In genomic region chr10:12409171-12409570, GRCh38 we compare ENCODE assay signal across 15 cellular contexts. TPM values are rescaled to one million over a fixed set of nuclear protein-coding genes. Genes with fewer than 3 reads are reported as not detected.
A peak's percentile ranks its signal among the peaks of the same experiment; 100 is the strongest.
DNase-seq lines count a peak whose midpoint lies in the region; ATAC-seq and TF ChIP-seq lines count a peak whose summit lies in the region.
"Had no signal": no experiment of that assay in that cellular context is flagged by ENCODE, and none has a peak within 500 bp of the region (broad histone marks: within the 10 kb centered on the region; RNA-seq: fewer than 3 reads in every experiment).

No MANE protein-coding gene starts in this region.

- CTCF ChIA-PET in CD4-positive, alpha-beta T cell (lab: Charles Lee), result interaction anchor here (0.6 kb wide), 1 partner anchor 236 kb away, joined by 3 read pairs; no protein-coding TSS in a partner anchor

- no peaks in the 10 kb centered on the region for H3K9me3 ChIP-seq in CD4-positive, alpha-beta T cell (ENCODE audit: control insufficient read depth, low read length)
- H3K9me3 ChIP-seq in thymus (ENCODE audit: control insufficient read depth) (no peaks in the 10 kb centered on the region), colonic mucosa (no peaks in the 10 kb centered on the region)

- peaks cover 3% of the 10 kb centered on the region for H3K9me3 Mint-ChIP-seq in CD4-positive, alpha-beta T cell
- H3K9me3 Mint-ChIP-seq: CD8-positive, alpha-beta memory T cell; GM23338 had no signal

- TF ChIP-seq CTCF in CD4-positive, alpha-beta T cell (IDR thresholded peaks at IDR 0.05), result no peak
- no peak for TF ChIP-seq CTCF in coronary artery (IDR thresholded peaks at IDR 0.05)
- no peak for TF ChIP-seq CTCF in colonic mucosa (IDR thresholded peaks at IDR 0.05)

- no peak overlapping the region for H3K4me3 Mint-ChIP-seq in CD4-positive, alpha-beta T cell
- H3K4me3 Mint-ChIP-seq: B cell; CD8-positive, alpha-beta memory T cell; GM23338 had no signal

- peaks cover 44% of the 10 kb centered on the region for H3K36me3 Mint-ChIP-seq in CD4-positive, alpha-beta T cell (ENCODE audit: low read depth)

- DNase-seq in CD4-positive, alpha-beta T cell, result no peak
- DNase-seq in Jurkat, Clone E6-1 (ENCODE audit: low read depth, low spot score), result peak; percentile 82
- peak; percentile 40 for DNase-seq in coronary artery (ENCODE audit: low spot score)
- no peak for DNase-seq in colonic mucosa
- DNase-seq: CD8-positive, alpha-beta memory T cell; COR-L47; DMS 273 treated with DMSO at 0.1 percent for 48 hours; DMS53; HCEC 1CT had no signal

- peaks cover 47% of the 10 kb centered on the region for H3K4me1 Mint-ChIP-seq in CD4-positive, alpha-beta T cell (ENCODE audit: low read depth)

- no peak overlapping the region for H3K9ac ChIP-seq in colonic mucosa (ENCODE audit: low read depth in 2 of 2, low read length in 2 of 2)
- H3K9ac ChIP-seq: BLaER1 treated with 17β-estradiol and CSF1 and Interleukin-3, amounts not matched to agents 10 nM and 100 nM had no signal

- WGBS in thymus, result 32% methylated on average over 11 of the region's 11 CpGs

- intact Hi-C loops in CD4-positive, alpha-beta T cell (cut with DNase I, micrococcal nuclease), result loop anchor here in 1 of 2 experiments (5.0 kb wide), 1 partner anchor 52 kb away; no protein-coding TSS in a partner anchor
- intact Hi-C loops in colonic mucosa (cut with DNase I), result no loop called here

- peak overlapping the region; percentile 13 for H3K27ac Mint-ChIP-seq in CD4-positive, alpha-beta T cell
- H3K27ac Mint-ChIP-seq: B cell, GM23338 had no signal

- POLR2A ChIA-PET in CD4-positive, alpha-beta T cell (lab: Charles Lee), result no interaction called here

- H3K4me3 ChIP-seq in Jurkat, Clone E6-1 (ENCODE audit: low read length), result no peak overlapping the region
- H3K4me3 ChIP-seq in coronary artery (no peak overlapping the region), thymus (ENCODE audit: low read length) (no peak overlapping the region), colonic mucosa (no peak overlapping the region)
- H3K4me3 ChIP-seq: BLaER1 treated with 17β-estradiol and CSF1 and Interleukin-3, amounts not matched to agents 10 nM and 100 nM; GM23338 had no signal

- H3K27ac ChIP-seq in CD4-positive, alpha-beta T cell (ENCODE audit: low read depth, low read length), result no peak overlapping the region
- H3K27ac ChIP-seq in coronary artery (no peak overlapping the region), thymus (ENCODE audit: low read depth) (peak overlapping the region; percentile 68), colonic mucosa (no peak overlapping the region)
- H3K27ac ChIP-seq: BLaER1 treated with 17β-estradiol and CSF1 and Interleukin-3, amounts not matched to agents 10 nM and 100 nM; HL-60 had no signal

- no peak for ATAC-seq in CD4-positive, alpha-beta T cell (ENCODE audit: poor library complexity)
- ATAC-seq in GM18858 (IDR thresholded peaks at IDR 0.05; ENCODE audit: unreplicated experiment), result no peak
- ATAC-seq: GM23338 had no signal

- H3K36me3 ChIP-seq in thymus (ENCODE audit: control insufficient read depth, insufficient read depth), result peaks cover 7% of the 10 kb centered on the region
- no peaks in the 10 kb centered on the region for H3K36me3 ChIP-seq in colonic mucosa

- H3K27me3 ChIP-seq in CD4-positive, alpha-beta T cell (ENCODE audit: control insufficient read depth, insufficient read depth, low read length), result no peaks in the 10 kb centered on the region
- H3K27me3 ChIP-seq in thymus (ENCODE audit: control insufficient read depth, insufficient read depth) (no peaks in the 10 kb centered on the region), colonic mucosa (no peaks in the 10 kb centered on the region)
- H3K27me3 ChIP-seq: BLaER1 treated with 17β-estradiol and CSF1 and Interleukin-3, amounts not matched to agents 10 nM and 100 nM had no signal

- no peaks in the 10 kb centered on the region for H3K27me3 Mint-ChIP-seq in CD4-positive, alpha-beta T cell
- H3K27me3 Mint-ChIP-seq: B cell had no signal

- H3K4me1 ChIP-seq in thymus (ENCODE audit: control insufficient read depth, insufficient read depth, low read length), result peaks cover 49% of the 10 kb centered on the region
- H3K4me1 ChIP-seq in colonic mucosa, result no peaks in the 10 kb centered on the region

RNA-seq across cellular contexts. Expression of gene CAMK1D, which starts 59.8 kb away (rescaled TPM):
- total RNA-seq in CD4-positive, alpha-beta T cell, result 10 to 100 TPM; 28.8 to 35.3 TPM
- 9.4 TPM for polyA plus RNA-seq in Jurkat, Clone E6-1 (2012; ENCODE audit: insufficient read depth, insufficient read length)
- 11.2 TPM for polyA plus RNA-seq in thymus
- total RNA-seq in colonic mucosa, result 10 to 100 TPM; 21.3 to 29.7 TPM

Comparison
In these comparisons a context has a peak if more than half of its experiments do, and no peak if none do; other contexts are left out.
1. DNase-seq: peak in Jurkat, Clone E6-1 (single experiment) and coronary artery (single experiment); none in CD4-positive, alpha-beta T cell (0 of 10) and colonic mucosa (single experiment).